In the genomic region with DNA sequence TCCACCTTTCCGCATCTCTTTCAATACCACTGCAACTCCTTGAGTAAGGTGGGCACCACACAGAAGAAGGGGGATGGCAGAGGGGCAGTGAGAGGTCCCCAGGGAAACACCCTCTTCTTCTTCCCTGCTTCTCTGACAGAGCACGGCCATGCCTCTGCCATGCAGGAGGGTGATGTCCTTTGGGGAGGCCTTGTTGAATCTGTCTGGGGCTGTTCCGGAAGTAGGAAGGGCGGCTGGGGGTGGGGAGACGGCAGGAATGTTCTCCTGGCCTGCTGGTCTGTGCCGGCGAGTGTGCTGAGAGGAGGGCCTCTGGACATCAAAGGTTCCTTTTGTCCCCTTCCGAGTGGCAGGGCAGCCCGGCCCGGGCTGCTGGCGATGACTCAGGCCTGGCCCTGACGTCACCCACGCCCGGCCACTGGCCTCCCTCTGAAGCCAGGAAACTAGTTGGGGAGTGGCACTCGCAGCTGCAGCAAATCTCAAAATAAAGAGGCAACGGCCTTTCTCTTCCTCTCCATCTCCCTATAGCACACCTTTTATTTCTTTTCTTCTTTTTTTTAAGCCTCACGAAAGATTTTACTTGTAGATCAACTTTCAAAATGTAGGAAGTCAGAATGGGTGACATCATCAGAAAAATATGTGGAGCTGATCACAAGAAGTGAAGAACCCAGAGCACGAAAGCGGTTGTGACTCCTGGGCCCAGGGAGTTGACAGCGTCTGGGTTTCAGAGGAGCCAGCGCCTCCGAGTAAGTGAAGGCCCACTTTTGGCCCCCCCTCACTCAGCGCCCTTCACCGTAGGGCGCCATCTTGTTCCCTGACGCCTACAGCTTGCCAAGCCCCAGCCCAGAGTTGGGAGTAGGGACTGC, we compare ENCODE assay signal across 8 cellular contexts. TPM values are rescaled to one million over a fixed set of nuclear protein-coding genes. Genes with fewer than 3 reads are reported as not detected.
A peak's percentile ranks its signal among the peaks of the same experiment; 100 is the strongest.
DNase-seq lines count a peak whose midpoint lies in the region; ATAC-seq and TF ChIP-seq lines count a peak whose summit lies in the region.

A gene with protein sequence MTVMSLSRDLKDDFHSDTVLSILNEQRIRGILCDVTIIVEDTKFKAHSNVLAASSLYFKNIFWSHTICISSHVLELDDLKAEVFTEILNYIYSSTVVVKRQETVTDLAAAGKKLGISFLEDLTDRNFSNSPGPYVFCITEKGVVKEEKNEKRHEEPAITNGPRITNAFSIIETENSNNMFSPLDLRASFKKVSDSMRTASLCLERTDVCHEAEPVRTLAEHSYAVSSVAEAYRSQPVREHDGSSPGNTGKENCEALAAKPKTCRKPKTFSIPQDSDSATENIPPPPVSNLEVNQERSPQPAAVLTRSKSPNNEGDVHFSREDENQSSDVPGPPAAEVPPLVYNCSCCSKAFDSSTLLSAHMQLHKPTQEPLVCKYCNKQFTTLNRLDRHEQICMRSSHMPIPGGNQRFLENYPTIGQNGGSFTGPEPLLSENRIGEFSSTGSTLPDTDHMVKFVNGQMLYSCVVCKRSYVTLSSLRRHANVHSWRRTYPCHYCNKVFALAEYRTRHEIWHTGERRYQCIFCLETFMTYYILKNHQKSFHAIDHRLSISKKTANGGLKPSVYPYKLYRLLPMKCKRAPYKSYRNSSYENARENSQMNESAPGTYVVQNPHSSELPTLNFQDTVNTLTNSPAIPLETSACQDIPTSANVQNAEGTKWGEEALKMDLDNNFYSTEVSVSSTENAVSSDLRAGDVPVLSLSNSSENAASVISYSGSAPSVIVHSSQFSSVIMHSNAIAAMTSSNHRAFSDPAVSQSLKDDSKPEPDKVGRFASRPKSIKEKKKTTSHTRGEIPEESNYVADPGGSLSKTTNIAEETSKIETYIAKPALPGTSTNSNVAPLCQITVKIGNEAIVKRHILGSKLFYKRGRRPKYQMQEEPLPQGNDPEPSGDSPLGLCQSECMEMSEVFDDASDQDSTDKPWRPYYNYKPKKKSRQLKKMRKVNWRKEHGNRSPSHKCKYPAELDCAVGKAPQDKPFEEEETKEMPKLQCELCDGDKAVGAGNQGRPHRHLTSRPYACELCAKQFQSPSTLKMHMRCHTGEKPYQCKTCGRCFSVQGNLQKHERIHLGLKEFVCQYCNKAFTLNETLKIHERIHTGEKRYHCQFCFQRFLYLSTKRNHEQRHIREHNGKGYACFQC (N-terminal part only) (plus strand): TSS at position 443 of the 863 bp plus-strand sequence. CDS start 73,885 bp downstream, outside the sequence.

- 23 to 29% (median 26%) methylated on average over 26 of the region's 26 CpGs for WGBS in ovary, 3 donors

- peak; percentile 91 to 94 for ATAC-seq in left cardiac atrium
- no peak for ATAC-seq in HG03135 (IDR thresholded peaks at IDR 0.05; ENCODE audit: unreplicated experiment)
- no peak for ATAC-seq in GM21423 (IDR thresholded peaks at IDR 0.05; ENCODE audit: unreplicated experiment)

- peaks cover 21 to 24% (median 22%) of the 10 kb centered on the region in 3 donors for H3K4me1 Mint-ChIP-seq in IgD-negative memory B cell

- DNase-seq in Caki2 (ENCODE audit: low read depth) = peak; percentile 97
- DNase-seq in amygdala (lab: John Stamatoyannopoulos, UW) = peak in 55 of 56 donors; percentile 47 to 97 (median 86)
- DNase-seq in left cardiac atrium = peak; percentile 95
- DNase-seq in ovary = peak; percentile 87 to 91 (median 89)
- DNase-seq in NCI-H2107 treated with DMSO at 0.1 percent for 48 hours (lab: John Stamatoyannopoulos, UW; ENCODE audit: unreplicated experiment) = no peak

- TF ChIP-seq EP300 in ovary (IDR thresholded peaks at IDR 0.05) = peak; percentile 24

- H3K36me3 ChIP-seq in ovary = no peaks in the 10 kb centered on the region

- H3K27me3 Mint-ChIP-seq in IgD-negative memory B cell = no peaks in the 10 kb centered on the region

- peak in 1 of 3 donors; percentile 15 for TF ChIP-seq CTCF in ovary (IDR thresholded peaks at IDR 0.05)

- intact Hi-C loops in left cardiac atrium (cut with DNase I) (loop anchor here in 1 of 2 donors (5.0 kb wide), 1 partner anchor 34 kb away; no protein-coding TSS in a partner anchor), ovary (cut with DNase I) (loop anchor here in 3 of 4 donors (5.0 kb wide), 3 partner anchors 44 to 89 kb away; no protein-coding TSS in a partner anchor)

- in situ Hi-C loops in Caki2 (cut with HindIII; ENCODE audit: low pct_unique_long_range_greater_than_20kb, low sequenced_read_pairs) = no loop called here

- peak within 1 kb of the TSS; percentile 80 to 87 for H3K27ac ChIP-seq in ovary

- peak within 1 kb of the TSS; percentile 25 to 92 (median 54) for H3K27ac Mint-ChIP-seq in IgD-negative memory B cell

- H3K9me3 ChIP-seq in ovary = no peaks in the 10 kb centered on the region

- peaks cover 1% of the 10 kb centered on the region for H3K36me3 Mint-ChIP-seq in IgD-negative memory B cell

- H3K4me3 Mint-ChIP-seq in IgD-negative memory B cell = peak within 1 kb of the TSS; percentile 1 to 70 (median 66)

- peak within 1 kb of the TSS; percentile 4 for H3K4me3 ChIP-seq in ovary

- peaks cover 0 to 3% (median 0%) of the 10 kb centered on the region in 3 donors for H3K9me3 Mint-ChIP-seq in IgD-negative memory B cell

- peaks cover 19% of the 10 kb centered on the region for H3K4me1 ChIP-seq in ovary (ENCODE audit: insufficient read depth)

- no peaks in the 10 kb centered on the region for H3K27me3 ChIP-seq in ovary

- TF ChIP-seq POLR2A in ovary (IDR thresholded peaks at IDR 0.05) = peak; percentile 57

RNA-seq across cellular contexts. Expression of the gene that starts here (rescaled TPM):
- total RNA-seq in Caki2 (2014; rRNA removed; shearing (Covaris generic); ENCODE audit: low replicate concordance) = 23.6 and 38.7 TPM in 2 replicates
- polyA plus RNA-seq in IgD-negative memory B cell (113 TPM), ovary (10 to 100 TPM; 23.2 to 43.0 TPM)
- total RNA-seq in left cardiac atrium (10 to 100 TPM; 62.9 to 72.6 TPM), ovary (100 to 1,000 TPM in 2 of 7 donors, 10 to 100 TPM in 5; 77.5 to 125 (median 84.4) TPM)

Comparison
In these comparisons a context has a peak if more than half of its experiments do, and no peak if none do; other contexts are left out.
1. ATAC-seq: peak in left cardiac atrium (2 of 2); none in HG03135 (single experiment) and GM21423 (single experiment).